29 cellular contexts compared by ENCODE assay signal in the genomic region with DNA sequence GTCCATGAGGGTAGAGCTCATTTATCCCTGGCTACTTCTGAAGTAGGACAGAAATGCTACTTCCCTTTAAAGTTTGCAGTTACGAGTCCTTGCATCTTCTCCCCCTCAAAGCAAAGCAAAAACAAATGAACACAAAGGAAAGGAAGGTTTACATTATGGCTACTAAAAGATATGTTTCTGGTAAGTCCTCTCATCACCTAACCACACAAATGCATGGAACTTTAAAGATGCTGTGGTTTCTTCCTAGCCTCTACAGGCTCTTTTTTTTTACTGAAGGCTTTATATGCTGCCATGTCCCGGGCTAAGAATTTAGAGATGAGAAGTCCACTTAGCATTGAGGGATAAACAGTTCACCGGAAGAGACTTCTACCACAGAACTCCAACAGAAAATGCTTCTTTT.
"Had no signal": no experiment of that assay in that cellular context is flagged by ENCODE, and none has a peak within 500 bp of the region (broad histone marks: within the 10 kb centered on the region; RNA-seq: fewer than 3 reads in every experiment).

No MANE protein-coding gene starts in this region.

- H3K27me3 ChIP-seq: adrenal gland, brain microvascular endothelial cell, heart left ventricle had no signal

- H3K9me3 ChIP-seq: adrenal gland, esophagus muscularis mucosa had no signal

- ATAC-seq: activated CD4-positive, alpha-beta T cell treated with anti-CD3 and anti-CD28 coated beads for 36 hours; activated CD4-positive, CD25-positive, alpha-beta regulatory T cell treated with anti-CD3 and anti-CD28 coated beads, Interleukin-2, amount 50 U/mL, for 24 hours; activated CD8-positive, alpha-beta memory T cell treated with anti-CD3 and anti-CD28 coated beads, Interleukin-2, amount 10 ng/mL, durations not matched to agents 7 days and 5 days; activated CD8-positive, alpha-beta T cell treated with anti-CD3 and anti-CD28 coated beads, Interleukin-2, amount 10 ng/mL, durations not matched to agents 7 days and 5 days; activated naive CD8-positive, alpha-beta T cell treated with anti-CD3 and anti-CD28 coated beads, Interleukin-2, amount 50 U/mL, for 24 hours; heart left ventricle; T-helper 17 cell had no signal

- DNase-seq: activated B cell treated with CpG ODN at 0.5 μM for 24 hours; activated CD4-positive, alpha-beta T cell treated with anti-CD3 and anti-CD28 coated beads for 36 hours; activated CD4-positive, alpha-beta T cell treated with anti-CD3 and anti-CD28 coated beads, Interleukin-2, amount 10 ng/mL, durations not matched to agents 7 days and 5 days; activated CD4-positive, alpha-beta T cell treated with anti-CD3 and anti-CD28 coated beads, Interleukin-2, amount 50 U/mL, for 4 hours; activated CD8-positive, alpha-beta memory T cell treated with anti-CD3 and anti-CD28 coated beads, Interleukin-2, amount 10 ng/mL, durations not matched to agents 7 days and 5 days; activated CD8-positive, alpha-beta memory T cell treated with anti-CD3 and anti-CD28 coated beads, Interleukin-2, amount 50 U/mL, for 4 hours; activated CD8-positive, alpha-beta T cell treated with anti-CD3 and anti-CD28 coated beads, Interleukin-2, amount 10 ng/mL, durations not matched to agents 7 days and 5 days; activated effector memory CD4-positive, alpha-beta T cell treated with anti-CD3 and anti-CD28 coated beads, Interleukin-2, amount 50 U/mL, for 16 hours; activated naive CD4-positive, alpha-beta T cell treated with anti-CD3 and anti-CD28 coated beads for 36 hours; activated naive CD8-positive, alpha-beta T cell treated with anti-CD3 and anti-CD28 coated beads for 36 hours; activated naive CD8-positive, alpha-beta T cell treated with anti-CD3 and anti-CD28 coated beads, Interleukin-2, amount 50 U/mL, for 24 hours; activated T-cell treated with anti-CD3 and anti-CD28 coated beads, Interleukin-2, amount 50 U/mL, for 1 hour; activated T-cell treated with anti-CD3 and anti-CD28 coated beads, Interleukin-2, amount 50 U/mL, for 48 hours; adrenal gland; amygdala; aorta; brain microvascular endothelial cell; dorsolateral prefrontal cortex; effector memory CD4-positive, alpha-beta T cell; endodermal cell; glutamatergic neuron; heart left ventricle; T-helper 1 cell; T-helper 17 cell; T1000; WERI-Rb-1 had no signal

- H3K4me1 ChIP-seq: adrenal gland, esophagus muscularis mucosa, heart left ventricle had no signal

- H3K27ac ChIP-seq: adrenal gland, brain microvascular endothelial cell, coronary artery, dorsolateral prefrontal cortex, esophagus muscularis mucosa, heart left ventricle, WERI-Rb-1 had no signal

- H3K36me3 ChIP-seq: adrenal gland, brain microvascular endothelial cell, esophagus muscularis mucosa, heart left ventricle, WERI-Rb-1 had no signal

- H3K4me3 ChIP-seq: adrenal gland, coronary artery, dorsolateral prefrontal cortex, esophagus muscularis mucosa, heart left ventricle had no signal
